In genomic region chr4:41177016-41177415, GRCh38 we compare ENCODE assay signal across 10 cellular contexts. TPM values are rescaled to one million over a fixed set of nuclear protein-coding genes. Genes with fewer than 3 reads are reported as not detected.
DNase-seq lines count a peak whose midpoint lies in the region; ATAC-seq and TF ChIP-seq lines count a peak whose summit lies in the region.
"Had no signal": no experiment of that assay in that cellular context is flagged by ENCODE, and none has a peak within 500 bp of the region (broad histone marks: within the 10 kb centered on the region; RNA-seq: fewer than 3 reads in every experiment).

No MANE protein-coding gene starts in this region.

- H3K4me3 ChIP-seq in AG04450 (ENCODE audit: low read depth, low read length): no peak overlapping the region
- H3K4me3 ChIP-seq in right lobe of liver: no peak overlapping the region

- H3K36me3 ChIP-seq in right lobe of liver: no peaks in the 10 kb centered on the region

- peak overlapping the region; percentile 82 for H3K27ac ChIP-seq in AG04450 (ENCODE audit: low read depth, low read length)
- no peak overlapping the region for H3K27ac ChIP-seq in right lobe of liver

- peak; percentile 19 to 81 (median 39) for ATAC-seq in right lobe of liver
- ATAC-seq in HG02973 (IDR thresholded peaks at IDR 0.05; ENCODE audit: unreplicated experiment): no peak

- TF ChIP-seq CTCF in AG04450 (IDR thresholded peaks at IDR 0.05; ENCODE audit: low read depth, low read length) (peak; percentile 29; the same call in 1 of the 2 replicates), right lobe of liver (IDR thresholded peaks at IDR 0.05) (peak in 1 of 4 donors; percentile 9)

- TF ChIP-seq POLR2A in right lobe of liver (IDR thresholded peaks at IDR 0.05): no peak

- H3K27me3 ChIP-seq in AG04450 (ENCODE audit: control insufficient read depth, insufficient read depth, low read length) (no peaks in the 10 kb centered on the region), right lobe of liver (no peaks in the 10 kb centered on the region)

- intact Hi-C loops in right lobe of liver (cut with DNase I): no loop called here

- POLR2A ChIA-PET in AG04450 (lab: Yijun Ruan, JAX): interaction anchor here (0.6 to 2.0 kb wide), 12 partner anchors 8 to 312 kb away, joined by 3 to 15 read pairs (median 4); partner anchors contain the start of genes APBB2 and UCHL1

- H3K9me3 ChIP-seq in AG04450 (ENCODE audit: control insufficient read depth, insufficient read depth, low read length) (no peaks in the 10 kb centered on the region), right lobe of liver (no peaks in the 10 kb centered on the region)

- CTCF ChIA-PET in AG04450 (lab: Charles Lee): interaction anchor here (0.8 to 1.9 kb wide), 11 partner anchors 9 to 485 kb away, joined by 3 to 11 read pairs (median 4); partner anchors contain the start of gene APBB2

- DNase-seq in AG04450 (ENCODE audit: low read depth, low spot score): no peak
- DNase-seq in HT1080 (ENCODE audit: low read depth): peak; percentile 75
- peak; percentile 68 for DNase-seq in dedifferentiated amniotic fluid mesenchymal stem cell (ENCODE audit: extremely low spot score)
- no peak for DNase-seq in right lobe of liver
- no peak for DNase-seq in NCI-H526 (lab: John Stamatoyannopoulos, UW)
- DNase-seq in activated CD4-positive, alpha-beta T cell treated with anti-CD3 and anti-CD28 coated beads, Interleukin-2, amount 50 U/mL, for 4 hours: no peak
- no peak for DNase-seq in SIG-M5 (lab: John Stamatoyannopoulos, UW)
- DNase-seq: activated naive CD8-positive, alpha-beta T cell treated with anti-CD3 and anti-CD28 coated beads, Interleukin-2, amount 10 ng/mL, durations not matched to agents 7 days and 5 days; COR-L47 had no signal

- peaks cover 0 to 21% (median 4%) of the 10 kb centered on the region in 4 donors for H3K4me1 ChIP-seq in right lobe of liver

RNA-seq across cellular contexts. Expression of gene APBB2, which starts 37.3 kb away (rescaled TPM):
- polyA plus RNA-seq in AG04450 (2011; rRNA removed): 52.7 and 52.8 TPM in 2 replicates
- polyA minus RNA-seq in AG04450 (2011; rRNA and poly(A)+ RNA removed): 98.4 and 128 TPM in 2 replicates
- 50.4 and 53.2 TPM in 2 replicates for total RNA-seq in HT1080 (2014; rRNA removed; shearing (Covaris generic))
- polyA plus RNA-seq in HT1080 (2015; cell fraction: cytosol; rRNA removed): 52.2 and 70.7 TPM in 2 replicates
- polyA plus RNA-seq in HT1080 (2015; cell fraction: nucleus; rRNA removed): 113 and 137 TPM in 2 replicates
- total RNA-seq in right lobe of liver: 10 to 100 TPM; 14.1 to 27.9 (median 25.1) TPM

Comparison
In these comparisons a context has a peak if more than half of its experiments do, and no peak if none do; other contexts are left out.
1. DNase-seq: peak in HT1080 (single experiment) and dedifferentiated amniotic fluid mesenchymal stem cell (single experiment); none in AG04450 (single experiment), right lobe of liver (0 of 3), NCI-H526 (0 of 2), activated CD4-positive, alpha-beta T cell treated with anti-CD3 and anti-CD28 coated beads, Interleukin-2, amount 50 U/mL, for 4 hours (0 of 2) and SIG-M5 (single experiment).